In the genomic region with DNA sequence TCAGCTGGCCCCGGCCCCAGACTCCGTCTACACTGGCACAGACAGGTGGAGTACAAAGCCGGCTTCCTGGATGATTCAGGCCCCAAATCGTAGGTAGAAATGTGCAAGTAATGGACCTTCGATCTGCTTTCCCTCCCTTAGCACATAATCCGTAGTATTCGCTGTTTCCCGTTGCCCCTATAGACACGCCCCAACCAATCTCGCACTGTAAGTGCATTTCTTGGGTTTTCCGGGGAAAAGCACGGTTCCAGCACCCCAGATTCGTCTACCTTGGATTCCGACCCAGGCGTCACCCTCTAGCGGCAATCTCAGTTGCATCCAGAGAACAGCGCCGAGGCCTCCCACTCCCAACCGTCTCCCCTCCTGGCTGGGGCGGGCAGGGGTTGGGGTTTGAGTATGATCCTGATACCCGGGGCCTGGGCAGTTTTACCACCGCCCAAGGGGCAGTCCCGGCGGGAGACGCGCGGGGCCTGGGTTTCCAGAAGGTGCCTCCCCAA, we compare ENCODE assay signal across 13 cellular contexts. TPM values are rescaled to one million over a fixed set of nuclear protein-coding genes. Genes with fewer than 3 reads are reported as not detected.
A peak's percentile ranks its signal among the peaks of the same experiment; 100 is the strongest.
DNase-seq lines count a peak whose midpoint lies in the region; ATAC-seq and TF ChIP-seq lines count a peak whose summit lies in the region.
"Had no signal": no experiment of that assay in that cellular context is flagged by ENCODE, and none has a peak within 500 bp of the region (broad histone marks: within the 10 kb centered on the region; RNA-seq: fewer than 3 reads in every experiment).

No MANE protein-coding gene starts in this region.

- 2 to 3% (median 2%) methylated on average over 26 to 27 of the region's 27 CpGs for WGBS in psoas muscle, 3 donors

- peak overlapping the region; percentile 12 for H3K4me3 Mint-ChIP-seq in stimulated activated naive CD8-positive, alpha-beta T cell treated with anti-CD3 and anti-CD28 coated beads, Interleukin-15, Interleukin-2, amounts not matched to agents 100 ng/mL and 50 ng/mL, for 24 hours
- no peak overlapping the region for H3K4me3 Mint-ChIP-seq in stimulated activated naive CD8-positive, alpha-beta T cell treated with anti-CD3 and anti-CD28 coated beads, Interleukin-15, amount 100 ng/mL, for 72 hours
- H3K4me3 Mint-ChIP-seq: effector memory CD8-positive, alpha-beta T cell had no signal

- H3K9me3 Mint-ChIP-seq in stimulated activated naive CD8-positive, alpha-beta T cell treated with anti-CD3 and anti-CD28 coated beads, Interleukin-15, Interleukin-2, amounts not matched to agents 100 ng/mL and 50 ng/mL, for 24 hours = no peaks in the 10 kb centered on the region
- H3K9me3 Mint-ChIP-seq in stimulated activated naive CD8-positive, alpha-beta T cell treated with anti-CD3 and anti-CD28 coated beads, Interleukin-15, amount 100 ng/mL, for 72 hours = no peaks in the 10 kb centered on the region
- H3K9me3 Mint-ChIP-seq: effector memory CD8-positive, alpha-beta T cell had no signal

- peak overlapping the region in 1 of 2 donors; percentile 21 for H3K4me3 ChIP-seq in duodenal mucosa (ENCODE audit: low read depth in 1 of 2, low read length in 2 of 2)
- peak overlapping the region; percentile 57 to 68 for H3K4me3 ChIP-seq in muscle layer of duodenum (ENCODE audit: low read depth in 1 of 2, low read length in 2 of 2)
- no peak overlapping the region for H3K4me3 ChIP-seq in psoas muscle

- H3K9me3 ChIP-seq in duodenal mucosa (ENCODE audit: control insufficient read depth in 1 of 2, low read length in 2 of 2) = no peaks in the 10 kb centered on the region
- H3K9me3 ChIP-seq in muscle layer of duodenum (ENCODE audit: control insufficient read depth in 1 of 2, low read length in 2 of 2) = no peaks in the 10 kb centered on the region
- H3K9me3 ChIP-seq in psoas muscle = no peaks in the 10 kb centered on the region

- TF ChIP-seq CTCF in psoas muscle (IDR thresholded peaks at IDR 0.05) = no peak

- H3K4me1 Mint-ChIP-seq in stimulated activated naive CD8-positive, alpha-beta T cell treated with anti-CD3 and anti-CD28 coated beads, Interleukin-15, Interleukin-2, amounts not matched to agents 100 ng/mL and 50 ng/mL, for 24 hours (ENCODE audit: low read depth) = no peaks in the 10 kb centered on the region
- peaks cover 11% of the 10 kb centered on the region for H3K4me1 Mint-ChIP-seq in stimulated activated naive CD8-positive, alpha-beta T cell treated with anti-CD3 and anti-CD28 coated beads, Interleukin-15, amount 100 ng/mL, for 72 hours
- H3K4me1 Mint-ChIP-seq: CD14-positive monocyte had no signal

- peak overlapping the region; percentile 80 for H3K27ac Mint-ChIP-seq in stimulated activated naive CD8-positive, alpha-beta T cell treated with anti-CD3 and anti-CD28 coated beads, Interleukin-15, Interleukin-2, amounts not matched to agents 100 ng/mL and 50 ng/mL, for 24 hours
- H3K27ac Mint-ChIP-seq in stimulated activated naive CD8-positive, alpha-beta T cell treated with anti-CD3 and anti-CD28 coated beads, Interleukin-15, amount 100 ng/mL, for 72 hours = peak overlapping the region in 1 of 2 donors; percentile 49
- H3K27ac Mint-ChIP-seq: effector memory CD8-positive, alpha-beta T cell had no signal

- H3K27ac ChIP-seq in duodenal mucosa (ENCODE audit: low read depth, low read length) = peak overlapping the region; percentile 58
- peak overlapping the region; percentile 87 for H3K27ac ChIP-seq in muscle layer of duodenum (ENCODE audit: low read length)
- no peak overlapping the region for H3K27ac ChIP-seq in psoas muscle

- no peaks in the 10 kb centered on the region for H3K36me3 Mint-ChIP-seq in stimulated activated naive CD8-positive, alpha-beta T cell treated with anti-CD3 and anti-CD28 coated beads, Interleukin-15, Interleukin-2, amounts not matched to agents 100 ng/mL and 50 ng/mL, for 24 hours (ENCODE audit: low read depth)
- H3K36me3 Mint-ChIP-seq: CD14-positive monocyte had no signal

- peaks cover 81% of the 10 kb centered on the region for H3K27me3 Mint-ChIP-seq in stimulated activated naive CD8-positive, alpha-beta T cell treated with anti-CD3 and anti-CD28 coated beads, Interleukin-15, Interleukin-2, amounts not matched to agents 100 ng/mL and 50 ng/mL, for 24 hours
- peaks cover 97% of the 10 kb centered on the region for H3K27me3 Mint-ChIP-seq in stimulated activated naive CD8-positive, alpha-beta T cell treated with anti-CD3 and anti-CD28 coated beads, Interleukin-15, amount 100 ng/mL, for 72 hours

- intact Hi-C loops in psoas muscle (cut with DNase I) = no loop called here

- H3K9ac ChIP-seq in duodenal mucosa (ENCODE audit: low read depth in 1 of 2, low read length in 2 of 2) = peak overlapping the region in 1 of 2 donors; percentile 32

- H3K27me3 ChIP-seq in duodenal mucosa (ENCODE audit: control insufficient read depth in 1 of 2, insufficient read depth in 2 of 2, low read length in 2 of 2) (peaks cover 58 to 84% of the 10 kb centered on the region in 2 donors), muscle layer of duodenum (ENCODE audit: low read depth, low read length) (peaks cover 40% of the 10 kb centered on the region), psoas muscle (ENCODE audit: insufficient read depth in 3 of 3, low read length in 2 of 3) (peaks cover 7 to 100% (median 68%) of the 10 kb centered on the region in 3 donors)

- H3K4me1 ChIP-seq in duodenal mucosa (ENCODE audit: control insufficient read depth in 1 of 2, insufficient read depth in 2 of 2, low read length in 2 of 2) (no peaks in the 10 kb centered on the region), muscle layer of duodenum (ENCODE audit: control insufficient read depth in 1 of 2, insufficient read depth in 2 of 2, low read length in 2 of 2) (peaks cover 0 to under 1% of the 10 kb centered on the region in 2 donors), psoas muscle (no peaks in the 10 kb centered on the region)

- no peak for DNase-seq in stimulated activated naive CD8-positive, alpha-beta T cell treated with anti-CD3 and anti-CD28 coated beads, Interleukin-15, amount 100 ng/mL, for 72 hours
- DNase-seq in GM19240 (ENCODE audit: insufficient read length, low spot score) (no peak), NCI-H2171 treated with DMSO at 0.1 percent for 48 hours (lab: John Stamatoyannopoulos, UW) (no peak), psoas muscle (no peak)
- DNase-seq: effector memory CD8-positive, alpha-beta T cell; hypothalamus; NCI-H1092 had no signal

- no peak for ATAC-seq in stimulated activated naive CD8-positive, alpha-beta T cell treated with anti-CD3 and anti-CD28 coated beads, Interleukin-15, amount 100 ng/mL, for 72 hours
- ATAC-seq in GM19452 (IDR thresholded peaks at IDR 0.05; ENCODE audit: unreplicated experiment) = no peak
- ATAC-seq in psoas muscle = no peak
- ATAC-seq: effector memory CD8-positive, alpha-beta T cell had no signal

- H3K36me3 ChIP-seq in duodenal mucosa (ENCODE audit: control insufficient read depth in 1 of 2, insufficient read depth in 2 of 2, low read length in 2 of 2) (no peaks in the 10 kb centered on the region), muscle layer of duodenum (ENCODE audit: control insufficient read depth in 1 of 2, insufficient read depth in 2 of 2, low read length in 2 of 2) (no peaks in the 10 kb centered on the region), psoas muscle (ENCODE audit: insufficient read depth in 1 of 2, low read depth in 1 of 2) (no peaks in the 10 kb centered on the region)

RNA-seq across cellular contexts. Expression of a gene that starts 12.1 kb away (rescaled TPM):
- under 1 TPM in 2 of 4 donors, not detected in 2; 0.06 to 0.12 TPM for total RNA-seq in psoas muscle
- polyA plus RNA-seq in psoas muscle = under 1 TPM; 0.01 to 0.03 (median 0.01) TPM
- total RNA-seq: osteocyte had no signal
- polyA plus RNA-seq: CD14-positive monocyte had no signal

RNA-seq across cellular contexts. Expression of a gene that starts 56.8 kb away (rescaled TPM):
- 10 to 100 TPM in 2 of 4 donors, 1 to 10 TPM in 2; 6.8 to 15.8 (median 11.5) TPM for total RNA-seq in psoas muscle
- 10 to 100 TPM in 1 of 3 donors, 1 to 10 TPM in 2; 4.3 to 16.0 (median 8.0) TPM for polyA plus RNA-seq in psoas muscle
